Comparison of ENCODE assay signal across 8 cellular contexts in the genomic region with DNA sequence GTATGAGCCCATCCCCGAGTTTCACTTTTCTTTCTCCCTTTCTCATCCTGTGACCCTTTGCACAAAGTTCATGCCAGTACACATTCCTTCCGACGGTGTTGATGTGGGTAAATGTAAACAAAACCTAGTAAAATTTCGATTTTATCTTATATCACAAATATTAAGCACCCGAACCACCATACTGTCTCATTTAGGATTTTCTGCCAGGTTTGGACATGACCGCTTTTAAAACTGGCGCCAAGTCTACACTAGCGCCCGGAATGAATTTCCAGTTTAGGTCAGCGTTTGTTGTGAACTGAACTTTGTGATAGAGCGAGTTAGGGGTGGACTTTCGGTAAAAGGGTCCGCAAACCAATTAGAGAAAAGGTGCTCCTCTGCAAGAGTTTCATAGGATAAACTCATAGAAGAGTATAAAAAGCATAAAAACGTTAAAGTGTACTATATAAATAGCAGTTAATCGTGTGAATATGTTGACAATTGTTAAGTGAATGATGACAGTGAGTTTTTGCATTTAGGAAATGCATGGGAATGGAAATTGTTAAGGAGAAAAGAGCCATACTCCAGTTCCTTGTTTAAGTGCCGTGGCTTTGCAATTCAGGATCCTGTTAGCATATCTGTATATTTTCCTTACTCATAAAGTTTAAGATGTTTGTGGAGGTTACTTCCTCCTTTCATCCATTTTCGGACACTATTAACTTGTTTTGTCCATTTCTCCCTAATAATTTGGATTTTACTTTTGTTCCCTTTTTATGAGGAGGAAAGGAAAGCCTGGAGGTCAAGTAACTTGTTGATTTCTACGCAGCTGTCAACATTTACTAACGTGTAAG. TPM values are rescaled to one million over a fixed set of nuclear protein-coding genes. Genes with fewer than 3 reads are reported as not detected.
A peak's percentile ranks its signal among the peaks of the same experiment; 100 is the strongest.
DNase-seq lines count a peak whose midpoint lies in the region; ATAC-seq and TF ChIP-seq lines count a peak whose summit lies in the region.

No MANE protein-coding gene starts in this region.

- no peaks in the 10 kb centered on the region for H3K9me2 ChIP-seq in hepatocyte (replicated peaks; ENCODE audit: insufficient read depth)

- H3K27ac ChIP-seq in HUES48 (ENCODE audit: low read depth, low read length), result peak overlapping the region; percentile 36
- H3K27ac ChIP-seq in ascending aorta, result peak overlapping the region; percentile 87 to 94
- peak overlapping the region; percentile 83 for H3K27ac ChIP-seq in hepatocyte
- peak overlapping the region; percentile 72 to 89 (median 82) for H3K27ac ChIP-seq in gastrocnemius medialis

- peaks cover 22% of the 10 kb centered on the region for H3K27me3 ChIP-seq in HUES48 (ENCODE audit: control insufficient read depth, insufficient read depth, low read length)
- no peaks in the 10 kb centered on the region for H3K27me3 ChIP-seq in ascending aorta
- no peaks in the 10 kb centered on the region for H3K27me3 ChIP-seq in hepatocyte
- no peaks in the 10 kb centered on the region for H3K27me3 ChIP-seq in gastrocnemius medialis

- peak overlapping the region; percentile 57 for H2AFZ ChIP-seq in hepatocyte

- DNase-seq in DMS 273 (lab: John Stamatoyannopoulos, UW; ENCODE audit: unreplicated experiment) (peak; percentile 44), DMS 273 treated with DMSO at 0.1 percent for 48 hours (lab: John Stamatoyannopoulos, UW) (no peak), ascending aorta (ENCODE audit: low spot score in 2 of 2) (no peak), hepatocyte (ENCODE audit: low spot score) (peak; percentile 32), gastrocnemius medialis (peak in 1 of 2 donors; percentile 13)
- no peak for DNase-seq in stimulated activated CD8-positive, alpha-beta memory T cell treated with anti-CD3 and anti-CD28 coated beads, Interleukin-4, amount 100 ng/mL, for 48 hours

- intact Hi-C loops in ascending aorta (cut with DNase I), result loop anchor here (10.0 kb wide), 2 partner anchors 451 to 1641 kb away; no protein-coding TSS in a partner anchor
- intact Hi-C loops in gastrocnemius medialis (cut with DNase I; ENCODE audit: low total_unique reads), result no loop called here

- peak; percentile 49 to 54 for ATAC-seq in gastrocnemius medialis
- no peak for ATAC-seq in GM18498 (IDR thresholded peaks at IDR 0.05; ENCODE audit: unreplicated experiment)

- H3K4me3 ChIP-seq in HUES48 (ENCODE audit: low read depth, low read length), result peak overlapping the region; percentile 69
- peak overlapping the region; percentile 83 to 98 for H3K4me3 ChIP-seq in ascending aorta
- H3K4me3 ChIP-seq in hepatocyte, result peak overlapping the region; percentile 88
- H3K4me3 ChIP-seq in gastrocnemius medialis, result peak overlapping the region; percentile 62 to 93 (median 83)

- peak overlapping the region; percentile 43 for H3K9ac ChIP-seq in HUES48 (ENCODE audit: low read depth, low read length)

- H3K79me2 ChIP-seq in hepatocyte, result no peaks in the 10 kb centered on the region

- TF ChIP-seq POLR2A in gastrocnemius medialis (IDR thresholded peaks at IDR 0.05), result no peak

- H3K36me3 ChIP-seq in HUES48 (ENCODE audit: control insufficient read depth, insufficient read depth, low read length) (no peaks in the 10 kb centered on the region), ascending aorta (no peaks in the 10 kb centered on the region), hepatocyte (replicated peaks; ENCODE audit: insufficient read depth, low read depth) (no peaks in the 10 kb centered on the region), gastrocnemius medialis (no peaks in the 10 kb centered on the region)

- peaks cover 14% of the 10 kb centered on the region; the same call in 1 of the 2 replicates for H3K4me1 ChIP-seq in HUES48 (ENCODE audit: control insufficient read depth, insufficient read depth, low read length)
- no peaks in the 10 kb centered on the region for H3K4me1 ChIP-seq in ascending aorta
- H3K4me1 ChIP-seq in hepatocyte (ENCODE audit: insufficient read depth), result no peaks in the 10 kb centered on the region
- peaks cover 8 to 12% of the 10 kb centered on the region in 2 donors for H3K4me1 ChIP-seq in gastrocnemius medialis

- no peaks in the 10 kb centered on the region for H4K20me1 ChIP-seq in hepatocyte (ENCODE audit: insufficient read depth, poor library complexity, severe bottlenecking)

- H3K9me3 ChIP-seq in HUES48 (ENCODE audit: control insufficient read depth, insufficient read depth, low read length), result no peaks in the 10 kb centered on the region
- H3K9me3 ChIP-seq in ascending aorta, result no peaks in the 10 kb centered on the region
- no peaks in the 10 kb centered on the region for H3K9me3 ChIP-seq in hepatocyte (ENCODE audit: low read depth)
- no peaks in the 10 kb centered on the region for H3K9me3 ChIP-seq in gastrocnemius medialis

- H3K4me2 ChIP-seq in hepatocyte, result peak overlapping the region; percentile 83

- in situ Hi-C loops in gastrocnemius medialis (cut with MboI; ENCODE audit: low sequenced_read_pairs in 4 of 4), result no loop called here

- WGBS in hepatocyte (ENCODE audit: low lambda C conversion rate, missing lambda C conversion rate), result 34% methylated on average over 19 of the region's 19 CpGs

- TF ChIP-seq CTCF in ascending aorta (IDR thresholded peaks at IDR 0.05), result no peak
- TF ChIP-seq CTCF in hepatocyte (IDR thresholded peaks at IDR 0.05; ENCODE audit: poor library complexity), result no peak
- TF ChIP-seq CTCF in gastrocnemius medialis (IDR thresholded peaks at IDR 0.05 in 4 of 5, conservative IDR thresholded peaks at IDR 0.05 in 1 of 5), result no peak

RNA-seq across cellular contexts. Expression of a gene that starts 1.0 kb away (rescaled TPM):
- total RNA-seq in ascending aorta (1.3 TPM), hepatocyte (54.3 and 54.4 TPM in 2 replicates), gastrocnemius medialis (10 to 100 TPM in 1 of 4 donors, 1 to 10 TPM in 3; 5.2 to 14.6 (median 7.5) TPM)
- polyA plus RNA-seq in hepatocyte, result 14.2 and 18.4 TPM in 2 replicates

Comparison
In these comparisons a context has a peak if more than half of its experiments do, and no peak if none do; other contexts are left out.
1. DNase-seq: peak in DMS 273 (single experiment) and hepatocyte (single experiment); none in DMS 273 treated with DMSO at 0.1 percent for 48 hours (single experiment), ascending aorta (0 of 2) and stimulated activated CD8-positive, alpha-beta memory T cell treated with anti-CD3 and anti-CD28 coated beads, Interleukin-4, amount 100 ng/mL, for 48 hours (single experiment).
2. H3K27ac ChIP-seq: peak in every context shown above with its lines; median percentile 90 in ascending aorta; 83 in hepatocyte; 82 in gastrocnemius medialis; 36 in HUES48.
3. Peak in every context shown above with its lines, with median percentiles within 50 percentile points of each other: H3K4me3 ChIP-seq.